1 cellular context compared by ENCODE assay signal in the genomic region with DNA sequence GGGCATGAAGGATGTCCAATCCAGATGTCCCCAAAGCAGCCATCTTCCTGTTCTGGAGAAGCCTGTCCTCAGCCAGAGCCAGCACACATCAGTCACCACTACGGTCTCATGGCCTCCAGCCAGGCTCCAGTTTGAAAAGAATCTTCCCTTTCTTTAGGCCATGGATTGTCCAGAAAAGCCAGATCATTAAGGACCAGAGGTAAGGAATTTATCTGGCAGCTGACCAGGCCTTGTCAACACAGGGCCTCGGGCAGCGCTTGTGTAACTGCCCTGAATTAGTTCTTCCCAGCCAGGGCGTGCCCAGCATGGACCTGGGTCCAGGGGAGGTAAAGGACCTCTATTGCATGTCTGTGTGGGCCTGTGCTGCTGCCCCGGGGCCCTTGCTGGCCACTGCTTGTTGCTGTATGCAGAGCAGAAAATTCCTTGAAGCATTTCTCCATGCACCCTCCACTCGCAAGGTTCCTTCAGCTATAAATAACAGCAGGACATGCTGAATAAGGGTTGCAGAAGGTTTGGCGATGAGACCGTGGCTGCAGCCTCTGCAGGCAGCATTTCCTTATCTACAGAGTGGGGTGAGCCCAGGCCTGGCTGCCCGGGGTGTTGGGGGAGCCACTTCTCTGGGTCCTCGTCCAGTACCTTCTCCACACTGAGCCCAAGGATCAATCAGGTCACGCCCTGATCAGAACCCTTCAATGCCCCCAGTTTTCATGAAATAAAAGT.
TF ChIP-seq lines count a peak whose summit lies in the region.

No MANE protein-coding gene starts in this region.

TF ChIP-seq in K562, 482 proteins besides CTCF, POLR2A, EP300 and RAD21:
- TF ChIP-seq ZNF282 (CRISPR knock-in tag; IDR thresholded peaks at IDR 0.05) (no peak), NFE2 (IDR thresholded peaks at IDR 0.05; ENCODE audit: low read depth) (no peak), KDM5B (IDR thresholded peaks at IDR 0.05; ENCODE audit: insufficient replicate concordance, low read depth, low read length) (no peak), RBM25 (IDR thresholded peaks at IDR 0.05; ENCODE audit: low read depth, low read length, severe bottlenecking) (peak; percentile 46), ZNF586 (CRISPR knock-in tag; conservative IDR thresholded peaks at IDR 0.05) (no peak), YY1 (IDR thresholded peaks at IDR 0.05; ENCODE audit: borderline replicate concordance in 1 of 3, control insufficient read depth in 1 of 3, extremely low read depth in 1 of 3, insufficient read depth in 3 of 3, insufficient read length in 1 of 3, insufficient replicate concordance in 2 of 3, low read depth in 1 of 3, low read length in 2 of 3) (peak in 1 of 3 experiments; percentile 9)
